Comparison of ENCODE assay signal across 15 cellular contexts in the genomic region with DNA sequence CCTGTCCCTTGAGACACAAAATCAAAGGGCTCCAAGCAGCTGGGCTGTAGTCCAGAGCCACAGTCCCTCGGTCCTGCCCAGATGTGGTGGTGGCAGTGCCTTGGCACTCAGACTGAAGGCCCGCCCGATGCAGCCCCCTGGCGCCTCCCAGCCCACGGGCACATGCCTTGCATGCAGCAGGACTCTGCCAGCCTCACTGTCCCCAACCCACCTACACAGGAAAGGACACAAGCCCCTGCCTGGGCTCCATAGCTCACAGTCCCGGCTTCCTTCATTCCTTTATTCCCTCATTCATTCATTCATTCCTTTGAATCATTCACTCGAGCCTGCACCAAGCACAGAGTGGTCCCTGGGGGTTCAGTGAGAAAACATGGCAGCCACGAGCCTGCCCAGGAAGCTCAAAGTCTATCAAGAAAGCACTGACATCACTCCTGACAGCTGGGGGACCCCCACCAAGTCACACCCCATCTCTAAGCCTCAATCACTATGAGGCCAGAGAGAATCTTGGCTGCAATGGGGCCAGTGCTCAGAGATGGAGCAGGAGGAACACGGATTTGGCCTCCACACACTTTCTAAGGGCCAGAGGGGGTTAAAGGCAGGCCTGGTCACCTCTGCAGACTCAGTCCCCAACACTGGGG. TPM values are rescaled to one million over a fixed set of nuclear protein-coding genes. Genes with fewer than 3 reads are reported as not detected.
DNase-seq lines count a peak whose midpoint lies in the region; TF ChIP-seq lines count a peak whose summit lies in the region.
"Had no signal": no experiment of that assay in that cellular context is flagged by ENCODE, and none has a peak within 500 bp of the region (broad histone marks: within the 10 kb centered on the region; RNA-seq: fewer than 3 reads in every experiment).

No MANE protein-coding gene starts in this region.

- TF ChIP-seq POLR2A in breast epithelium (IDR thresholded peaks at IDR 0.05) (no peak), vagina (IDR thresholded peaks at IDR 0.05) (no peak)

- no TSS peak for BruUV-seq in mammary epithelial cell (replicated peaks; lab: Mats Ljungman, UMichigan)

- CTCF ChIA-PET in mammary epithelial cell (lab: Charles Lee; ENCODE audit: low non-redundant PET) = interaction anchor here (0.6 kb wide), 1 partner anchor 123 kb away, joined by 4 read pairs; no protein-coding TSS in a partner anchor

- H3K4me3 ChIP-seq in breast epithelium (peak overlapping the region in 1 of 3 donors; percentile 5), mammary epithelial cell (replicated peaks in 1 of 3; ENCODE audit: insufficient read depth in 1 of 3, low read depth in 2 of 3, low read length in 3 of 3) (no peak overlapping the region), left ventricle myocardium inferior (no peak overlapping the region), neuronal stem cell (ENCODE audit: low read length in 2 of 2) (no peak overlapping the region), vagina (no peak overlapping the region)

- H3K4me2 ChIP-seq in mammary epithelial cell (ENCODE audit: insufficient read depth, low read depth, low read length) = no peak overlapping the region
- H3K4me2 ChIP-seq in neuronal stem cell (ENCODE audit: insufficient read depth, low read length, poor library complexity, severe bottlenecking) = no peak overlapping the region

- no peak overlapping the region for H2BK120ac ChIP-seq in neuronal stem cell (ENCODE audit: low read depth, low read length)

- H2AFZ ChIP-seq in mammary epithelial cell (ENCODE audit: low read depth, low read length) (no peak overlapping the region), neuronal stem cell (ENCODE audit: low read length) (no peak overlapping the region)

- DNase-seq in breast epithelium (ENCODE audit: low spot score in 2 of 2) (no peak), mammary epithelial cell (no peak), left ventricle myocardium inferior (peak; percentile 9), neuronal stem cell (ENCODE audit: low spot score) (no peak), vagina (ENCODE audit: extremely low spot score in 2 of 2) (no peak), iPS-NIHi11 (ENCODE audit: low spot score) (no peak), dedifferentiated amniotic fluid mesenchymal stem cell (ENCODE audit: extremely low spot score) (no peak), occipital lobe (lab: John Stamatoyannopoulos, UW) (no peak)
- DNase-seq: activated CD4-positive, alpha-beta memory T cell treated with anti-CD3 and anti-CD28 coated beads for 36 hours; activated naive CD4-positive, alpha-beta T cell treated with Interleukin-2 at 50 U/mL for 16 hours; COR-L47; left colon; NCI-H1048; NCI-H345; T-helper 9 cell had no signal

- H3K79me2 ChIP-seq in mammary epithelial cell (ENCODE audit: insufficient read depth, low read length) = peaks cover 5% of the 10 kb centered on the region

- H2BK12ac ChIP-seq in neuronal stem cell (ENCODE audit: low read length) = no peak overlapping the region

- no peak overlapping the region for H2BK15ac ChIP-seq in neuronal stem cell (ENCODE audit: low read length)

- H3K14ac ChIP-seq in neuronal stem cell (ENCODE audit: low read length) = no peak overlapping the region

- no peak overlapping the region for H3K23ac ChIP-seq in neuronal stem cell (ENCODE audit: low read depth, low read length, poor library complexity)

- peak overlapping the region; percentile 4 for H2BK5ac ChIP-seq in neuronal stem cell (ENCODE audit: low read length)

- H4K8ac ChIP-seq in neuronal stem cell (ENCODE audit: low read depth, low read length) = no peak overlapping the region

- intact Hi-C loops in breast epithelium (cut with DNase I; ENCODE audit: low total_unique reads) (no loop called here), mammary epithelial cell (cut with micrococcal nuclease) (no loop called here), left ventricle myocardium inferior (cut with micrococcal nuclease) (no loop called here), vagina (cut with DNase I) (no loop called here)

- in situ Hi-C loops in mammary epithelial cell (cut with MboI; ENCODE audit: low sequenced_read_pairs in 2 of 2) = no loop called here

- peak overlapping the region; percentile 60 for H2AK5ac ChIP-seq in neuronal stem cell (ENCODE audit: low read depth, low read length)

- WGBS in mammary epithelial cell (ENCODE audit: low coverage, missing lambda C conversion rate) = 54% methylated on average over 5 of the region's 9 CpGs
- no CpG with 5 or more reads among the region's 9 CpGs for WGBS in neuronal stem cell (ENCODE audit: extremely low coverage in 2 of 2, insufficient read length in 2 of 2, insufficient replicate concordance in 1 of 2), 2 donors

- TF ChIP-seq CTCF in breast epithelium (IDR thresholded peaks at IDR 0.05) (no peak), mammary epithelial cell (conservative IDR thresholded peaks at IDR 0.05 in 1 of 2, IDR thresholded peaks at IDR 0.05 in 1 of 2; ENCODE audit: extremely low read depth in 1 of 2, insufficient read depth in 1 of 2, low read depth in 1 of 2, low read length in 2 of 2) (no peak), left ventricle myocardium inferior (IDR thresholded peaks at IDR 0.05; ENCODE audit: borderline replicate concordance) (no peak), vagina (IDR thresholded peaks at IDR 0.05) (no peak)

- H3K27me3 ChIP-seq in breast epithelium (no peaks in the 10 kb centered on the region), mammary epithelial cell (ENCODE audit: insufficient read depth, low read length) (no peaks in the 10 kb centered on the region), left ventricle myocardium inferior (ENCODE audit: low read depth) (no peaks in the 10 kb centered on the region), neuronal stem cell (ENCODE audit: control insufficient read depth in 3 of 3, insufficient read depth in 3 of 3, low read depth in 1 of 3, low read length in 3 of 3) (no peaks in the 10 kb centered on the region), vagina (no peaks in the 10 kb centered on the region)

- H3K9ac ChIP-seq in mammary epithelial cell (ENCODE audit: insufficient read depth, low read length) (no peak overlapping the region), neuronal stem cell (ENCODE audit: low read depth, low read length, poor library complexity) (no peak overlapping the region)

- H3K18ac ChIP-seq in neuronal stem cell (ENCODE audit: low read length) = peak overlapping the region; percentile 22

- H3K9me3 ChIP-seq in breast epithelium (no peaks in the 10 kb centered on the region), mammary epithelial cell (replicated peaks; ENCODE audit: insufficient read depth, low read length) (no peaks in the 10 kb centered on the region), left ventricle myocardium inferior (replicated peaks) (no peaks in the 10 kb centered on the region), neuronal stem cell (replicated peaks in 1 of 2; ENCODE audit: control insufficient read depth in 2 of 2, insufficient read depth in 1 of 2, low read depth in 1 of 2, low read length in 2 of 2) (no peaks in the 10 kb centered on the region), vagina (no peaks in the 10 kb centered on the region)

- H3K4ac ChIP-seq in neuronal stem cell (ENCODE audit: low read length) = no peak overlapping the region

- no peaks in the 10 kb centered on the region for H3K36me3 ChIP-seq in breast epithelium
- no peaks in the 10 kb centered on the region for H3K36me3 ChIP-seq in mammary epithelial cell (ENCODE audit: insufficient read depth, low read length)
- no peaks in the 10 kb centered on the region for H3K36me3 ChIP-seq in left ventricle myocardium inferior
- H3K36me3 ChIP-seq in neuronal stem cell (replicated peaks in 1 of 2; ENCODE audit: control insufficient read depth in 2 of 2, insufficient read depth in 2 of 2, low read length in 2 of 2) = peaks cover 0 to 9% of the 10 kb centered on the region in 2 donors
- H3K36me3 ChIP-seq in vagina = no peaks in the 10 kb centered on the region

- H3K79me1 ChIP-seq in neuronal stem cell (ENCODE audit: low read depth, low read length) = peaks cover 20% of the 10 kb centered on the region

- dilution Hi-C loops in mammary epithelial cell (cut with HindIII; ENCODE audit: low sequenced_read_pairs) = no loop called here

- H4K91ac ChIP-seq in neuronal stem cell (ENCODE audit: low read depth, low read length, poor library complexity) = no peak overlapping the region

- H3K27ac ChIP-seq in breast epithelium (peak overlapping the region; percentile 87 to 89), mammary epithelial cell (ENCODE audit: insufficient read depth, low read depth, low read length) (no peak overlapping the region), left ventricle myocardium inferior (replicated peaks) (peak overlapping the region; percentile 73), neuronal stem cell (replicated peaks; ENCODE audit: low read length) (peak overlapping the region; percentile 39), vagina (peak overlapping the region; percentile 57)

- H3K4me1 ChIP-seq in breast epithelium = peaks cover 14 to 15% of the 10 kb centered on the region in 2 donors
- peaks cover 14% of the 10 kb centered on the region for H3K4me1 ChIP-seq in mammary epithelial cell (ENCODE audit: insufficient read depth, low read length)
- H3K4me1 ChIP-seq in left ventricle myocardium inferior = peaks cover 49% of the 10 kb centered on the region
- H3K4me1 ChIP-seq in neuronal stem cell (ENCODE audit: control insufficient read depth in 2 of 2, insufficient read depth in 1 of 2, low read depth in 1 of 2, low read length in 2 of 2) = peaks cover 27 to 37% of the 10 kb centered on the region in 2 donors
- H3K4me1 ChIP-seq in vagina = peaks cover 47% of the 10 kb centered on the region

- no peaks in the 10 kb centered on the region for H4K20me1 ChIP-seq in mammary epithelial cell (ENCODE audit: insufficient read depth, low read length)

RNA-seq across cellular contexts. Expression of a gene that starts 5.8 kb away (rescaled TPM):
- 10 to 100 TPM; 16.5 to 37.8 (median 26.2) TPM for total RNA-seq in breast epithelium
- 10 to 100 TPM; 23.4 to 63.2 TPM for total RNA-seq in mammary epithelial cell
- 6.1 TPM for polyA plus RNA-seq in mammary epithelial cell
- polyA minus RNA-seq in mammary epithelial cell = 16.8 TPM
- 25.3 TPM for total RNA-seq in left ventricle myocardium inferior
- polyA plus RNA-seq in neuronal stem cell (2013, experiment 1 of 2) = 63.6 TPM
- 63.6 TPM for polyA plus RNA-seq in neuronal stem cell (2013, experiment 2 of 2)
- 20.1 TPM for total RNA-seq in vagina
- total RNA-seq in occipital lobe = 66.1 TPM
